Comparison of ENCODE assay signal across 35 cellular contexts in the genomic region with DNA sequence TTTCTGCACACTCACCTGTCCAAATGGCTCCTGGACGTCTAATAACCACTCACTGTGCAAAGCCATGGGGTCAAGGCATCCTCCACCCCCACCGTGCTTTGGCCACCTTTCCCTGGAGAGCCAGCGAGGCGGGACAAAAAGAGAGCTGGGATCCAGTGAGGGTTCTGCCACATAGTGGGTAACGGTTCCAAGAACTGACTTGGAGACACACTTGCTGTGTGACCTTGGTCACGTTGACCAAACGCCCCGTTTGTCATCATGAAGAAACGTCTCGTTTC.
"Had no signal": no experiment of that assay in that cellular context is flagged by ENCODE, and none has a peak within 500 bp of the region (broad histone marks: within the 10 kb centered on the region; RNA-seq: fewer than 3 reads in every experiment).

No MANE protein-coding gene starts in this region.

- H3K27me3 Mint-ChIP-seq: activated B cell treated with CpG ODN at 0.5 μM for 24 hours; activated CD4-positive, alpha-beta T cell treated with anti-CD3 and anti-CD28 coated beads, Interleukin-2, amount 10 ng/mL, durations not matched to agents 24 days and 14 days; activated CD8-positive, alpha-beta T cell treated with anti-CD3 and anti-CD28 coated beads for 36 hours had no signal

- H3K27ac ChIP-seq: adrenal gland, brain microvascular endothelial cell, breast epithelium, VCaP had no signal

- H3K36me3 ChIP-seq: adrenal gland, brain microvascular endothelial cell, breast epithelium had no signal

- H3K27me3 ChIP-seq: brain microvascular endothelial cell, breast epithelium had no signal

- H3K36me3 Mint-ChIP-seq: activated CD4-positive, alpha-beta memory T cell treated with anti-CD3 and anti-CD28 coated beads for 36 hours; activated naive CD4-positive, alpha-beta T cell treated with anti-CD3 and anti-CD28 coated beads, Interleukin-2, amount 50 U/mL, for 72 hours; activated naive CD8-positive, alpha-beta T cell treated with anti-CD3 and anti-CD28 coated beads for 36 hours had no signal

- H3K9me3 Mint-ChIP-seq: activated B cell treated with CpG ODN at 0.5 μM for 24 hours; activated CD4-positive, alpha-beta memory T cell treated with anti-CD3 and anti-CD28 coated beads for 36 hours; activated CD4-positive, alpha-beta T cell treated with anti-CD3 and anti-CD28 coated beads, Interleukin-2, amount 10 ng/mL, durations not matched to agents 24 days and 14 days; activated CD8-positive, alpha-beta T cell treated with anti-CD3 and anti-CD28 coated beads for 36 hours; activated naive CD4-positive, alpha-beta T cell treated with anti-CD3 and anti-CD28 coated beads for 36 hours; activated naive CD8-positive, alpha-beta T cell treated with anti-CD3 and anti-CD28 coated beads for 36 hours; activated T-cell treated with anti-CD3 and anti-CD28 coated beads, Interleukin-2, amount 50 U/mL, for 4 hours; activated T-helper 1 cell treated with anti-CD3 and anti-CD28 coated beads, Interleukin-12 subunit alpha, Interleukin-12 subunit beta, Interleukin-2, Interleukin-4 antibody, amounts not matched to agents 30 ng/mL and 10 ng/mL and 1 ng/mL, durations not matched to agents 14 hours and 24 hours and 36 hours; T-helper 1 cell treated with Interleukin-12 subunit alpha and Interleukin-12 subunit beta and Interleukin-4 antibody, amounts not matched to agents 30 μg/mL and 1 μg/mL, for 36 hours; T-helper 2 cell treated with Interferon-gamma antibody and Interleukin-4, amounts not matched to agents 5 μg/mL and 100 μg/mL, for 36 hours had no signal

- DNase-seq: activated B cell treated with CpG ODN at 0.5 μM for 24 hours; activated CD4-positive, alpha-beta memory T cell treated with anti-CD3 and anti-CD28 coated beads for 36 hours; activated CD4-positive, alpha-beta T cell treated with anti-CD3 and anti-CD28 coated beads for 4 hours; activated CD4-positive, alpha-beta T cell treated with anti-CD3 and anti-CD28 coated beads, Interleukin-2, amount 10 ng/mL, durations not matched to agents 24 days and 14 days; activated CD4-positive, alpha-beta T cell treated with anti-CD3 and anti-CD28 coated beads, Interleukin-2, amount 50 U/mL, for 1 hour; activated CD4-positive, alpha-beta T cell treated with anti-CD3 and anti-CD28 coated beads, Interleukin-2, amount 50 U/mL, for 4 hours; activated CD4-positive, CD25-positive, alpha-beta regulatory T cell treated with anti-CD3 and anti-CD28 coated beads, Interleukin-2, amount 50 U/mL, for 72 hours; activated CD8-positive, alpha-beta memory T cell treated with anti-CD3 and anti-CD28 coated beads, Interleukin-2, amount 50 U/mL, for 4 hours; activated CD8-positive, alpha-beta T cell treated with anti-CD3 and anti-CD28 coated beads for 36 hours; activated effector memory CD4-positive, alpha-beta T cell treated with anti-CD3 and anti-CD28 coated beads, Interleukin-2, amount 50 U/mL, for 16 hours; activated gamma-delta T cell treated with Interleukin-2 at 50 U/mL for 16 hours; activated naive CD4-positive, alpha-beta T cell; activated naive CD4-positive, alpha-beta T cell treated with anti-CD3 and anti-CD28 coated beads for 36 hours; activated naive CD4-positive, alpha-beta T cell treated with anti-CD3 and anti-CD28 coated beads, Interleukin-2, amount 50 U/mL, for 16 hours; activated naive CD8-positive, alpha-beta T cell treated with anti-CD3 and anti-CD28 coated beads for 36 hours; activated T-cell treated with anti-CD3 and anti-CD28 coated beads for 4 hours; activated T-cell treated with anti-CD3 and anti-CD28 coated beads, Interleukin-2, amount 50 U/mL, for 1 hour; activated T-cell treated with anti-CD3 and anti-CD28 coated beads, Interleukin-2, amount 50 U/mL, for 4 hours; activated T-cell treated with anti-CD3 and anti-CD28 coated beads, Interleukin-2, amount 50 U/mL, for 72 hours; adrenal gland; amniotic stem cell; aorta; brain microvascular endothelial cell; central memory CD4-positive, alpha-beta T cell; T-helper 1 cell; T-helper 2 cell; T-helper 9 cell had no signal

- H3K4me3 ChIP-seq: adrenal gland, breast epithelium had no signal

- H3K9me3 ChIP-seq: adrenal gland, breast epithelium had no signal

- H3K27ac Mint-ChIP-seq: activated B cell treated with CpG ODN at 0.5 μM for 24 hours; activated CD4-positive, alpha-beta memory T cell treated with anti-CD3 and anti-CD28 coated beads for 36 hours; activated CD4-positive, alpha-beta T cell treated with anti-CD3 and anti-CD28 coated beads, Interleukin-2, amount 10 ng/mL, durations not matched to agents 24 days and 14 days; activated CD8-positive, alpha-beta T cell treated with anti-CD3 and anti-CD28 coated beads for 36 hours; activated naive CD4-positive, alpha-beta T cell treated with anti-CD3 and anti-CD28 coated beads for 36 hours; activated naive CD4-positive, alpha-beta T cell treated with anti-CD3 and anti-CD28 coated beads, Interleukin-2, amount 50 U/mL, for 72 hours; activated naive CD8-positive, alpha-beta T cell treated with anti-CD3 and anti-CD28 coated beads for 36 hours; activated T-cell treated with anti-CD3 and anti-CD28 coated beads, Interleukin-2, amount 50 U/mL, for 72 hours; activated T-helper 1 cell treated with anti-CD3 and anti-CD28 coated beads, Interleukin-12 subunit alpha, Interleukin-12 subunit beta, Interleukin-2, Interleukin-4 antibody, amounts not matched to agents 30 ng/mL and 10 ng/mL and 1 ng/mL, durations not matched to agents 14 hours and 24 hours and 36 hours; activated T-helper 17 cell treated with anti-CD3 and anti-CD28 coated beads, Interleukin-2, amount 50 U/mL, for 72 hours; T-helper 1 cell treated with Interleukin-12 subunit alpha and Interleukin-12 subunit beta and Interleukin-4 antibody, amounts not matched to agents 30 μg/mL and 1 μg/mL, for 36 hours; T-helper 2 cell treated with Interferon-gamma antibody and Interleukin-4, amounts not matched to agents 5 μg/mL and 100 μg/mL, for 36 hours had no signal

- ATAC-seq: activated CD8-positive, alpha-beta T cell treated with anti-CD3 and anti-CD28 coated beads for 36 hours; activated naive CD4-positive, alpha-beta T cell treated with anti-CD3 and anti-CD28 coated beads, Interleukin-2, amount 50 U/mL, for 72 hours; activated T-cell treated with anti-CD3 and anti-CD28 coated beads, Interleukin-2, amount 50 U/mL, for 4 hours; activated T-cell treated with anti-CD3 and anti-CD28 coated beads, Interleukin-2, amount 50 U/mL, for 72 hours; activated T-helper 17 cell treated with anti-CD3 and anti-CD28 coated beads, Interleukin-2, amount 50 U/mL, for 72 hours had no signal

- H3K4me1 ChIP-seq: adrenal gland, breast epithelium had no signal

- FAIRE-seq: TTC549 had no signal

- H3K4me3 Mint-ChIP-seq: activated B cell treated with CpG ODN at 0.5 μM for 24 hours; activated CD4-positive, alpha-beta memory T cell treated with anti-CD3 and anti-CD28 coated beads for 36 hours; activated CD4-positive, alpha-beta T cell treated with anti-CD3 and anti-CD28 coated beads, Interleukin-2, amount 10 ng/mL, durations not matched to agents 24 days and 14 days; activated CD8-positive, alpha-beta T cell treated with anti-CD3 and anti-CD28 coated beads for 36 hours; activated naive CD4-positive, alpha-beta T cell treated with anti-CD3 and anti-CD28 coated beads for 36 hours; activated naive CD8-positive, alpha-beta T cell treated with anti-CD3 and anti-CD28 coated beads for 36 hours; activated T-cell treated with anti-CD3 and anti-CD28 coated beads, Interleukin-2, amount 50 U/mL, for 4 hours; activated T-cell treated with anti-CD3 and anti-CD28 coated beads, Interleukin-2, amount 50 U/mL, for 72 hours; activated T-helper 1 cell treated with anti-CD3 and anti-CD28 coated beads, Interleukin-12 subunit alpha, Interleukin-12 subunit beta, Interleukin-2, Interleukin-4 antibody, amounts not matched to agents 30 ng/mL and 10 ng/mL and 1 ng/mL, durations not matched to agents 14 hours and 24 hours and 36 hours; activated T-helper 17 cell treated with anti-CD3 and anti-CD28 coated beads, Interleukin-2, amount 50 U/mL, for 72 hours; T-helper 1 cell treated with Interleukin-12 subunit alpha and Interleukin-12 subunit beta and Interleukin-4 antibody, amounts not matched to agents 30 μg/mL and 1 μg/mL, for 36 hours; T-helper 2 cell treated with Interferon-gamma antibody and Interleukin-4, amounts not matched to agents 5 μg/mL and 100 μg/mL, for 36 hours had no signal

- H3K4me1 Mint-ChIP-seq: activated B cell treated with CpG ODN at 0.5 μM for 24 hours; activated CD4-positive, alpha-beta T cell treated with anti-CD3 and anti-CD28 coated beads, Interleukin-2, amount 10 ng/mL, durations not matched to agents 24 days and 14 days; activated naive CD8-positive, alpha-beta T cell treated with anti-CD3 and anti-CD28 coated beads for 36 hours; activated T-helper 17 cell treated with anti-CD3 and anti-CD28 coated beads, Interleukin-2, amount 50 U/mL, for 72 hours had no signal
